Comparison of ENCODE assay signal across 23 cellular contexts in the genomic region with DNA sequence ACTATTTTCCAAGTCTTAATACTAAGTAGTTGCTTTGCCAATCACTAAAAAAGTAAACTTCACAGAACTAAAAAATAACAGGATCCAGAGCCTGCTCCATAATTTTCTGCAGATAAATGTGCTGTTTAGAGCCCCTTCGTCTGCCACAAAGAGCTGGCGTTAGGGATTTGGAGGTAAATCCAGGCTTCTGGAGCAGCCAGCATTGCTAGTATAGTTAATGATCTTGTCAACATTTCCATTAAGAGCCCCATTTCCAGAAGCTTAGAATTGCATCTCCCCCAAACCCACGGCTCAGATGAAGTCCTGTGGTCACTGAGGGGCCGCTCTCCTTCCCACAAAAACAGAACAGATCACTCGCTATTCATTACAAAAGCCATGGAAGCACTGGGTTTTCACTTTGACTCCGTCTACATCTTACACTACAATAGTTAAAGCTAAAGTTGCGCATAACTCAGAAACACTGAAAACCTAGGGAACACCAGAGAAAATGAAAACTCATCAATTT. TPM values are rescaled to one million over a fixed set of nuclear protein-coding genes. Genes with fewer than 3 reads are reported as not detected.
DNase-seq lines count a peak whose midpoint lies in the region; ATAC-seq and TF ChIP-seq lines count a peak whose summit lies in the region.
"Had no signal": no experiment of that assay in that cellular context is flagged by ENCODE, and none has a peak within 500 bp of the region (broad histone marks: within the 10 kb centered on the region; RNA-seq: fewer than 3 reads in every experiment).

No MANE protein-coding gene starts in this region.

- no peak for TF ChIP-seq POLR2A in testis (IDR thresholded peaks at IDR 0.05)

- H3K4me1 ChIP-seq in mesodermal cell (ENCODE audit: control insufficient read depth, insufficient read depth, low read length, poor library complexity, severe bottlenecking) (peaks cover 90% of the 10 kb centered on the region), testis (peaks cover 93% of the 10 kb centered on the region)
- H3K4me1 ChIP-seq: BE2C, colonic mucosa had no signal

- H3K36me3 ChIP-seq in WERI-Rb-1 (no peaks in the 10 kb centered on the region), mesodermal cell (ENCODE audit: control insufficient read depth, insufficient read depth, low read length) (peaks cover 9% of the 10 kb centered on the region), testis (ENCODE audit: low read depth, missing control alignments) (no peaks in the 10 kb centered on the region)
- H3K36me3 ChIP-seq: BE2C, colonic mucosa, pancreas, thyroid gland had no signal

- intact Hi-C loops in testis (cut with DNase I; ENCODE audit: low total_unique reads) = no loop called here

- H3K27me3 ChIP-seq in WERI-Rb-1 (ENCODE audit: insufficient read depth, low read depth, severe bottlenecking) (no peaks in the 10 kb centered on the region), testis (no peaks in the 10 kb centered on the region)
- H3K27me3 ChIP-seq: BE2C, colonic mucosa, pancreas, thyroid gland had no signal

- DNase-seq in NCI-H1092 (lab: John Stamatoyannopoulos, UW) (peak; percentile 14), NCI-H1092 treated with DMSO at 0.1 percent for 48 hours (lab: John Stamatoyannopoulos, UW) (no peak), WERI-Rb-1 (peak; percentile 69), testis (peak; percentile 12), LoVo (ENCODE audit: low spot score) (no peak)
- no peak for DNase-seq in stimulated activated CD4-positive, alpha-beta T cell treated with anti-CD3 and anti-CD28 coated beads, Interleukin-15, amount 100 ng/mL, for 24 hours
- DNase-seq: activated CD8-positive, alpha-beta memory T cell treated with anti-CD3 and anti-CD28 coated beads for 24 hours; aorta; BE2C; colonic mucosa; HCEC 1CT; MM.1S; NCI-H2029; NCI-H524 treated with DMSO at 0.1 percent for 48 hours; pancreas; SW 1271; thyroid gland had no signal

- 39 to 53% methylated on average over 6 to 7 of the region's 7 CpGs for WGBS in mesodermal cell (ENCODE audit: insufficient coverage in 2 of 2), 2 experiments
- 68 to 82% methylated on average over 7 of the region's 7 CpGs for WGBS in testis, 2 donors

- H3K27ac ChIP-seq in WERI-Rb-1 = peak overlapping the region; percentile 96
- H3K27ac ChIP-seq in mesodermal cell (ENCODE audit: low read depth, low read length, severe bottlenecking) = peak overlapping the region; percentile 89
- peak overlapping the region; percentile 33 to 94 for H3K27ac ChIP-seq in testis
- H3K27ac ChIP-seq: 22Rv1, colonic mucosa, epithelial cell of prostate, pancreas, thyroid gland had no signal

- no peaks in the 10 kb centered on the region for H3K9me3 ChIP-seq in WERI-Rb-1 (ENCODE audit: severe bottlenecking)
- H3K9me3 ChIP-seq in mesodermal cell (ENCODE audit: control insufficient read depth, low read length) = no peaks in the 10 kb centered on the region
- H3K9me3 ChIP-seq in testis = no peaks in the 10 kb centered on the region
- H3K9me3 ChIP-seq: BE2C, colonic mucosa, pancreas, thyroid gland had no signal

- H3K4me3 ChIP-seq in WERI-Rb-1 (ENCODE audit: low read depth, low read length) (peak overlapping the region; percentile 57), mesodermal cell (ENCODE audit: extremely low read depth, insufficient read depth, low read length, poor library complexity, severe bottlenecking) (no peak overlapping the region), testis (no peak overlapping the region)
- H3K4me3 ChIP-seq: colonic mucosa, pancreas, skin epidermis, thyroid gland had no signal

- ATAC-seq in GM21723 (IDR thresholded peaks at IDR 0.05; ENCODE audit: unreplicated experiment) = no peak
- ATAC-seq: Panc1, pancreas had no signal

- no peak for TF ChIP-seq CTCF in WERI-Rb-1 (IDR thresholded peaks at IDR 0.05; ENCODE audit: low read depth, low read length)
- no peak for TF ChIP-seq CTCF in testis (IDR thresholded peaks at IDR 0.05)

RNA-seq across cellular contexts. Expression of a gene that starts 41.9 kb away (rescaled TPM):
- polyA plus RNA-seq in mesodermal cell (2013, experiment 1 of 2) = 56.5 TPM
- 65.2 TPM for polyA plus RNA-seq in mesodermal cell (2013, experiment 2 of 2)
- total RNA-seq in testis = 100 to 1,000 TPM; 189 to 212 TPM
- 79.0 TPM for polyA plus RNA-seq in testis (ENCODE audit: insufficient read depth, low read depth, low replicate concordance)

Comparison
In these comparisons a context has a peak if more than half of its experiments do, and no peak if none do; other contexts are left out.
1. DNase-seq: peak in NCI-H1092 (single experiment), WERI-Rb-1 (single experiment) and testis (single experiment); none in NCI-H1092 treated with DMSO at 0.1 percent for 48 hours (single experiment), LoVo (single experiment) and stimulated activated CD4-positive, alpha-beta T cell treated with anti-CD3 and anti-CD28 coated beads, Interleukin-15, amount 100 ng/mL, for 24 hours (single experiment).
2. Peak in every context shown above with its lines, with median percentiles within 50 percentile points of each other: H3K27ac ChIP-seq.